Comparison of ENCODE assay signal across 12 cellular contexts in genomic region chr10:119269737-119270136, GRCh38.
A peak's percentile ranks its signal among the peaks of the same experiment; 100 is the strongest.
DNase-seq lines count a peak whose midpoint lies in the region; ATAC-seq, FAIRE-seq and TF ChIP-seq lines count a peak whose summit lies in the region.
"Had no signal": no experiment of that assay in that cellular context is flagged by ENCODE, and none has a peak within 500 bp of the region (broad histone marks: within the 10 kb centered on the region; RNA-seq: fewer than 3 reads in every experiment).

No MANE protein-coding gene starts in this region.

- H3K9me3 Mint-ChIP-seq in naive thymus-derived CD8-positive, alpha-beta T cell, result no peaks in the 10 kb centered on the region

- WGBS in GM12878 (ENCODE audit: insufficient coverage, insufficient replicate concordance, low lambda C conversion rate, missing lambda C conversion rate), result 95% methylated on average over 3 of the region's 3 CpGs

- no peak for ATAC-seq in Right ventricle myocardium superior (ENCODE audit: poor library complexity)
- no peak for ATAC-seq in GM12878
- no peak for ATAC-seq in naive thymus-derived CD8-positive, alpha-beta T cell
- no peak for ATAC-seq in upper lobe of right lung
- ATAC-seq in HG03045 (IDR thresholded peaks at IDR 0.05; ENCODE audit: unreplicated experiment), result no peak

- FAIRE-seq in GM12878 (lab: Jason Lieb, UNC), result no peak

- H3K27me3 ChIP-seq in GM12878 (replicated peaks in 1 of 2; ENCODE audit: control insufficient read depth in 2 of 2, insufficient read depth in 2 of 2, low read length in 1 of 2) (no peaks in the 10 kb centered on the region), upper lobe of right lung (no peaks in the 10 kb centered on the region), MG63 (no peaks in the 10 kb centered on the region)
- H3K27me3 ChIP-seq: brain microvascular endothelial cell had no signal

- intact Hi-C loops in Right ventricle myocardium superior (cut with DNase I) (loop anchor here (10.0 kb wide), 1 partner anchor 55 kb away; no protein-coding TSS in a partner anchor), cardiac septum (cut with DNase I) (loop anchor here (2.0 kb wide), 1 partner anchor 63 kb away; the partner anchor contains the start of gene GRK5), GM12878 (cut with micrococcal nuclease; ENCODE audit: unreplicated experiment) (loop anchor here (1.0 to 2.0 kb wide), 2 partner anchors 40 to 61 kb away; no protein-coding TSS in a partner anchor), upper lobe of right lung (cut with DNase I) (no loop called here)

- H3K9me3 ChIP-seq in GM12878 (replicated peaks; ENCODE audit: control insufficient read depth, insufficient read depth, low read length) (no peaks in the 10 kb centered on the region), upper lobe of right lung (no peaks in the 10 kb centered on the region), MG63 (no peaks in the 10 kb centered on the region)
- H3K9me3 ChIP-seq: mucosa of descending colon had no signal

- peak overlapping the region in 9 of 10 donors; percentile 30 to 76 (median 69) for H3K4me3 Mint-ChIP-seq in naive thymus-derived CD8-positive, alpha-beta T cell

- DNase-seq in Right ventricle myocardium superior (peak; percentile 18), cardiac septum (ENCODE audit: low spot score) (no peak), GM12878 (ENCODE audit: low read depth, low spot score) (no peak), upper lobe of right lung (peak; percentile 46), RPMI8226 (no peak), MG63 (no peak)
- DNase-seq in naive thymus-derived CD8-positive, alpha-beta T cell, result no peak
- DNase-seq: brain microvascular endothelial cell, NCI-H2171 treated with DMSO at 0.1 percent for 48 hours had no signal

- RAD21 ChIA-PET in GM12878 (lab: Charles Lee; ENCODE audit: unreplicated experiment), result no interaction called here

- BruUV-seq in GM12878 (replicated peaks; lab: Mats Ljungman, UMichigan), result no TSS peak

- H3K4me3 ChIP-seq in GM12878, result no peak overlapping the region
- H3K4me3 ChIP-seq in upper lobe of right lung, result no peak overlapping the region
- H3K4me3 ChIP-seq in MG63, result no peak overlapping the region
- H3K4me3 ChIP-seq: mucosa of descending colon had no signal

- SMC1A ChIA-PET in GM12878 (lab: Charles Lee; ENCODE audit: uncharacterized antibody, unreplicated experiment), result interaction anchor here (1.0 kb wide), 1 partner anchor 32 kb away, joined by 3 read pairs; no protein-coding TSS in a partner anchor

- CTCF ChIA-PET in GM12878 (lab: Yijun Ruan, JAX), result interaction anchor here (1.2 to 1.8 kb wide), 3 partner anchors 20 to 60 kb away, joined by 3 to 4 read pairs (median 3); no protein-coding TSS in a partner anchor

- H3K4me2 ChIP-seq in GM12878 (ENCODE audit: control insufficient read depth, insufficient read depth), result peak overlapping the region; percentile 17; the same call in 1 of the 2 replicates

- POLR2A ChIA-PET in GM12878 (lab: Charles Lee), result interaction anchor here (0.7 to 3.1 kb wide), 2 partner anchors 10 to 37 kb away, joined by 3 to 14 read pairs; no protein-coding TSS in a partner anchor
- POLR2A ChIA-PET in naive thymus-derived CD8-positive, alpha-beta T cell (lab: Charles Lee), result interaction anchor here (0.5 to 1.7 kb wide), 5 partner anchors 16 to 63 kb away, joined by 3 to 9 read pairs (median 4); partner anchors contain the start of gene GRK5

- H3K27ac ChIP-seq in GM12878 (ENCODE audit: control insufficient read depth, insufficient read depth) (peak overlapping the region; percentile 88), upper lobe of right lung (peak overlapping the region; percentile 81)
- H3K27ac ChIP-seq: brain microvascular endothelial cell, HL-60 had no signal

- H3K36me3 ChIP-seq in GM12878 (ENCODE audit: control insufficient read depth in 2 of 2, insufficient read depth in 2 of 2, low read length in 1 of 2), result no peaks in the 10 kb centered on the region
- no peaks in the 10 kb centered on the region for H3K36me3 ChIP-seq in upper lobe of right lung
- H3K36me3 ChIP-seq in MG63, result no peaks in the 10 kb centered on the region; the same call in none of the 2 replicates

- H3K27me3 Mint-ChIP-seq in naive thymus-derived CD8-positive, alpha-beta T cell, result no peaks in the 10 kb centered on the region

- TF ChIP-seq CTCF in GM12878 (IDR thresholded peaks at IDR 0.05 in 2 of 3, conservative IDR thresholded peaks at IDR 0.05 in 1 of 3; ENCODE audit: control insufficient read depth in 2 of 3, extremely low read depth in 1 of 3, insufficient read depth in 1 of 3, low read depth in 3 of 3, low read length in 3 of 3) (no peak), upper lobe of right lung (IDR thresholded peaks at IDR 0.05) (no peak)

- peak overlapping the region; percentile 93 to 100 (median 99) for H3K27ac Mint-ChIP-seq in naive thymus-derived CD8-positive, alpha-beta T cell

- TF ChIP-seq EP300 in GM12878 (IDR thresholded peaks at IDR 0.05; ENCODE audit: borderline replicate concordance in 1 of 2, control insufficient read depth in 1 of 2, low read depth in 2 of 2, low read length in 2 of 2), result no peak

- no peaks in the 10 kb centered on the region for H3K36me3 Mint-ChIP-seq in naive thymus-derived CD8-positive, alpha-beta T cell

- peaks cover 23 to 77% (median 53%) of the 10 kb centered on the region in 4 donors for H3K4me1 Mint-ChIP-seq in naive thymus-derived CD8-positive, alpha-beta T cell

- H3K4me1 ChIP-seq in GM12878 (ENCODE audit: control insufficient read depth, insufficient read depth, low read length) (peaks cover 44% of the 10 kb centered on the region), upper lobe of right lung (peaks cover 68% of the 10 kb centered on the region)

- H3K79me2 ChIP-seq in GM12878 (ENCODE audit: control insufficient read depth, insufficient read depth, low read length), result peaks cover 12% of the 10 kb centered on the region

- H4K20me1 ChIP-seq in GM12878 (ENCODE audit: control insufficient read depth, insufficient read depth), result no peaks in the 10 kb centered on the region

- in situ Hi-C loops in GM12878 (cut with MboI), result no loop called here

- no peak overlapping the region; the same call in 1 of the 2 replicates for H3K9ac ChIP-seq in GM12878 (ENCODE audit: control insufficient read depth, insufficient read depth, low read length)

- TF ChIP-seq POLR2A in GM12878 (IDR thresholded peaks at IDR 0.05; ENCODE audit: low read depth, low read length), result no peak

- no peak for TF ChIP-seq RAD21 in GM12878 (IDR thresholded peaks at IDR 0.05; ENCODE audit: insufficient read depth, low read depth, low read length)

- H2AFZ ChIP-seq in GM12878 (ENCODE audit: control insufficient read depth, low read depth, low read length), result no peak overlapping the region

TF ChIP-seq in GM12878, 131 proteins besides CTCF, POLR2A, EP300 and RAD21:
- no peak for TF ChIP-seq CBX3 (IDR thresholded peaks at IDR 0.05; ENCODE audit: borderline replicate concordance, low read depth)

Comparison
In these comparisons a context has a peak if more than half of its experiments do, and no peak if none do; other contexts are left out.
1. DNase-seq: peak in Right ventricle myocardium superior (single experiment) and upper lobe of right lung (single experiment); none in cardiac septum (single experiment), GM12878 (single experiment), naive thymus-derived CD8-positive, alpha-beta T cell (0 of 10), RPMI8226 (single experiment) and MG63 (single experiment).